ENCODE assay signal across 8 cellular contexts in the genomic region with DNA sequence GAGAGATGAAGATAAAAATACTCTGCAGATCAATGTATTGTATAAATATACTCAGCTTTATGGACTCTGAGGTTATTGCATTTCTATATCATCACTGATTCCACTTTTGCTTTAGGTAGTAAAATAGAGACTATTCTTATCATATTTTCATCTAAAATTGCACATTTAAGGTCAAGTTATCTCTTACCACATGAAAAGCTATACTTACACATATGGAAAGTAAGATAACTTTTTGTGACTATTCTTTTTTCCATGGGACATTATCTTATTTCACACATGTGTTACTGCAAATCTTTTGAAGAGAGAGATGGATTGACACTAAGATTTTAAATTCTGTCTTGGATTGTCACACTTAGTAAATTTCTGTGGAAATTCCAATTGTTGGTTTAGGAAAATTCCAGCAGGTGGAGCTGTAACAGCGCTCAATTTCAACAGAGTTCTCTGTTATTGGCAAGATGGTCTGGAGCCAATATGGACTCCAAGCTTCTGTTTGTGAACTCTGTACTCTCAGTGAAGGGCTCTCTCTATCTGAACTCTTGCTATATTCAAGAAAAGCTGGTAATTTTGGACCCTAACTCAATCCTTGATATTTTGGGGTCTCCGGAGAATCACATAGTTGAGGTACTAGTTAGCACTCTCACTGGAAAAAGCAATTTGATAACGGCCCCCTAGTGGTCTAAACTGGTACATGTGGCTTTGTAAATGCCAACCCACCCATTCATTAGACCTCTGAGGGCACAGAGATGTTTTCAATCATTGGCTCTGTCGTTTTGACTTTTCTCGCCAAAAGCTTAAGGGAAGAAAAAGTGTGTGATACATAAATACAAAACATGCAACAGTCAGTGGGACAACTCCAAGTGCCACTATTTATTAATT.
DNase-seq lines count a peak whose midpoint lies in the region; ATAC-seq and TF ChIP-seq lines count a peak whose summit lies in the region.

No MANE protein-coding gene starts in this region.

- no peaks in the 10 kb centered on the region for H4K20me1 ChIP-seq in OCI-LY3 (ENCODE audit: insufficient read depth, low read length)

- H3K36me3 Mint-ChIP-seq in type B pancreatic cell: no peaks in the 10 kb centered on the region

- H3K27me3 ChIP-seq in HUES6 (ENCODE audit: control insufficient read depth, insufficient read depth, low read length) (no peaks in the 10 kb centered on the region), OCI-LY3 (ENCODE audit: low read depth, low read length) (peaks cover 44% of the 10 kb centered on the region), neutrophil (no peaks in the 10 kb centered on the region)

- H3K27ac Mint-ChIP-seq in type B pancreatic cell: peak overlapping the region; percentile 50

- H3K4me1 ChIP-seq in HUES6 (ENCODE audit: control insufficient read depth, insufficient read depth, low read length): no peaks in the 10 kb centered on the region; the same call in 1 of the 2 replicates
- H3K4me1 ChIP-seq in OCI-LY3 (ENCODE audit: low read length): no peaks in the 10 kb centered on the region
- H3K4me1 ChIP-seq in neutrophil (ENCODE audit: control insufficient read depth in 1 of 2, insufficient read depth in 1 of 2, low read depth in 1 of 2, low read length in 1 of 2): no peaks in the 10 kb centered on the region

- H3K27ac ChIP-seq in HUES6 (ENCODE audit: low read depth, low read length) (no peak overlapping the region), OCI-LY3 (ENCODE audit: low read length) (no peak overlapping the region), neutrophil (no peak overlapping the region)

- no peaks in the 10 kb centered on the region for H3K27me3 Mint-ChIP-seq in type B pancreatic cell

- peak; percentile 64 for DNase-seq in Daoy (ENCODE audit: low read depth)
- DNase-seq in activated T-cell treated with anti-CD3 and anti-CD28 coated beads for 48 hours (ENCODE audit: low read depth): peak; percentile 23
- DNase-seq in fibroblast of pulmonary artery (ENCODE audit: low read depth): peak; percentile 89
- no peak for DNase-seq in type B pancreatic cell (ENCODE audit: extremely low spot score, unreplicated experiment)

- ATAC-seq in GM21528 (IDR thresholded peaks at IDR 0.05; ENCODE audit: low FRiP score, unreplicated experiment): peak; percentile 88

- peak overlapping the region; percentile 88 for H2AFZ ChIP-seq in OCI-LY3 (ENCODE audit: low read depth, low read length)

- peak overlapping the region; percentile 60 for H3K4me2 ChIP-seq in OCI-LY3 (ENCODE audit: low read length)

- H3K9me3 Mint-ChIP-seq in type B pancreatic cell: no peaks in the 10 kb centered on the region

- peaks cover 32% of the 10 kb centered on the region for H3K4me1 Mint-ChIP-seq in type B pancreatic cell (ENCODE audit: unreplicated experiment)

- no peaks in the 10 kb centered on the region for H3K36me3 ChIP-seq in HUES6 (ENCODE audit: control insufficient read depth, insufficient read depth, low read length)
- H3K36me3 ChIP-seq in OCI-LY3 (replicated peaks; ENCODE audit: low read depth, low read length): no peaks in the 10 kb centered on the region
- no peaks in the 10 kb centered on the region for H3K36me3 ChIP-seq in neutrophil

- H3K4me3 Mint-ChIP-seq in type B pancreatic cell: peak overlapping the region; percentile 77

- H3K9ac ChIP-seq in HUES6 (ENCODE audit: low read length) (no peak overlapping the region), OCI-LY3 (ENCODE audit: low read length) (peak overlapping the region; percentile 36)

- H3K9me3 ChIP-seq in HUES6 (ENCODE audit: control insufficient read depth, insufficient read depth, low read depth, low read length): no peaks in the 10 kb centered on the region
- no peaks in the 10 kb centered on the region for H3K9me3 ChIP-seq in OCI-LY3 (ENCODE audit: insufficient read depth, low read length)
- H3K9me3 ChIP-seq in neutrophil: no peaks in the 10 kb centered on the region

- no peaks in the 10 kb centered on the region for H3K79me2 ChIP-seq in OCI-LY3 (ENCODE audit: low read length)

- peak; percentile 98 for TF ChIP-seq CTCF in OCI-LY3 (IDR thresholded peaks at IDR 0.05; ENCODE audit: low read depth, low read length)
- TF ChIP-seq CTCF in fibroblast of pulmonary artery (IDR thresholded peaks at IDR 0.05; ENCODE audit: low read length, missing control alignments): peak; percentile 75
- peak; percentile 55 for TF ChIP-seq CTCF in neutrophil (IDR thresholded peaks at IDR 0.05)
- peak; percentile 94 for TF ChIP-seq CTCF in type B pancreatic cell (conservative IDR thresholded peaks at IDR 0.05)

- H3K4me3 ChIP-seq in HUES6 (ENCODE audit: low read depth, low read length) (peak overlapping the region; percentile 54), OCI-LY3 (ENCODE audit: low read length) (peak overlapping the region; percentile 67), fibroblast of pulmonary artery (replicated peaks; ENCODE audit: low read depth, low read length) (peak overlapping the region; percentile 34), neutrophil (ENCODE audit: low read depth in 1 of 2, low read length in 1 of 2) (no peak overlapping the region)

Comparison
In these comparisons a context has a peak if more than half of its experiments do, and no peak if none do; other contexts are left out.
1. H3K4me3 ChIP-seq: peak in HUES6 (single experiment), OCI-LY3 (single experiment) and fibroblast of pulmonary artery (single experiment); none in neutrophil (0 of 2).
2. Peak in every context shown above with its lines, with median percentiles within 50 percentile points of each other: CTCF ChIP-seq.